Comparison of ENCODE assay signal across 1 cellular context in the genomic region with DNA sequence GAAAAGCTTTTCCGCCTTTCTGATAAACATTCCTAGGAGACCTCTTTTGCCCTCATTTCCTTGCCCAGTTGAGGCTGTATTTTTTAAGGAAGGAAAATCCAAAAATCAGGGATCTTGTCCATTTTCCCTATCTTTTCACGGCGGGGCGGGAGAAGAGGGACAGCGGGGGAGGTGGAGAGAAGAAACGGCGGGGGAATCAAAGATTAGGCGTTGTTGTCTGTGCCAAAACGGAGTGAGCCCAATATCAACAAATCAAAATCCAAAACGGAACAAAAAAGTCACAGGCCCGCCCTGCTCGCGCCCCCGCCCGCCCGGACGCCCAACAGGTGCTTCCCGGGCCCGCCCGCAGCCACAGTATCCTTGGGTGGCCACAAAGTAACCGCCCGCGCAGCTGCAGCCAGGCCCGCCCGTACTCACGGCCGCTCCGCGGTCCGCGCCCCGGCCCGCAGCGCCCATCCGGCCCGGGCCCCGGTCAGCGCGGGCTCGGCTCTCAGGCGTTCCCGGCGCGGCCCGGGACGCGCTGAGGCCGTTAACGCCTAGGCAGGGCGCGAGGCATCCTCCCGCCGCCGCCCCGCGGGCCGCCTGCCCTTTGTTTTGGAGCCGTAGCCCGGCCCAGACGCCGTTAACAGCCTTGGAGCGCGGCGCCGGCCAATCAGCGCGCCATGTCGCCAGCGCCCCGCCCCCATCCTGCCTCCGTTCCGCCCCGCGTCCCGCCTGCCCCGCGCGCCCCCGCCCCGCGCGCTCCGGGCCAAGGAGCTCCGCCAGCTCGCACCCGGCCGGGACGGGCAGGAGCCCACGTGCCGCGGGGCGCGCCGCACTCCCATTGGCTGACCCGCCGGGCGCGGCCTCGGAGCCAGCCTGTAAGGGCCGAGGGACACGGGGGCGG.
TF ChIP-seq lines count a peak whose summit lies in the region.

A gene with protein sequence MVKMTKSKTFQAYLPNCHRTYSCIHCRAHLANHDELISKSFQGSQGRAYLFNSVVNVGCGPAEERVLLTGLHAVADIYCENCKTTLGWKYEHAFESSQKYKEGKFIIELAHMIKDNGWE (minus strand): TSS at position 597 of the 886 bp plus-strand sequence. CDS start 25,050 bp downstream, outside the sequence.

TF ChIP-seq in HepG2, 621 proteins besides CTCF, POLR2A, EP300 and RAD21 (continued from another document and continues in another):
- peak; percentile 42; the same call in 1 of the 2 replicates for TF ChIP-seq ELF3 (CRISPR knock-in tag; IDR thresholded peaks at IDR 0.05)
- TF ChIP-seq SAP130 (CRISPR knock-in tag; IDR thresholded peaks at IDR 0.05; ENCODE audit: low read depth), result peak; percentile 41; the same call in 1 of the 2 replicates
- TF ChIP-seq ZNF160 (CRISPR knock-in tag; IDR thresholded peaks at IDR 0.05), result peak; percentile 67; the same call in 1 of the 2 replicates
- TF ChIP-seq CBX5 (CRISPR knock-in tag; IDR thresholded peaks at IDR 0.05; ENCODE audit: borderline replicate concordance), result no peak
- TF ChIP-seq, protein P1, sequence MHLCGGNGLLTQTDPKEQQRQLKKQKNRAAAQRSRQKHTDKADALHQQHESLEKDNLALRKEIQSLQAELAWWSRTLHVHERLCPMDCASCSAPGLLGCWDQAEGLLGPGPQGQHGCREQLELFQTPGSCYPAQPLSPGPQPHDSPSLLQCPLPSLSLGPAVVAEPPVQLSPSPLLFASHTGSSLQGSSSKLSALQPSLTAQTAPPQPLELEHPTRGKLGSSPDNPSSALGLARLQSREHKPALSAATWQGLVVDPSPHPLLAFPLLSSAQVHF (CRISPR knock-in tag; IDR thresholded peaks at IDR 0.05), result no peak
- TF ChIP-seq SPEN (CRISPR knock-in tag; IDR thresholded peaks at IDR 0.05; ENCODE audit: low read depth), result peak; percentile 67
- TF ChIP-seq, protein P2, sequence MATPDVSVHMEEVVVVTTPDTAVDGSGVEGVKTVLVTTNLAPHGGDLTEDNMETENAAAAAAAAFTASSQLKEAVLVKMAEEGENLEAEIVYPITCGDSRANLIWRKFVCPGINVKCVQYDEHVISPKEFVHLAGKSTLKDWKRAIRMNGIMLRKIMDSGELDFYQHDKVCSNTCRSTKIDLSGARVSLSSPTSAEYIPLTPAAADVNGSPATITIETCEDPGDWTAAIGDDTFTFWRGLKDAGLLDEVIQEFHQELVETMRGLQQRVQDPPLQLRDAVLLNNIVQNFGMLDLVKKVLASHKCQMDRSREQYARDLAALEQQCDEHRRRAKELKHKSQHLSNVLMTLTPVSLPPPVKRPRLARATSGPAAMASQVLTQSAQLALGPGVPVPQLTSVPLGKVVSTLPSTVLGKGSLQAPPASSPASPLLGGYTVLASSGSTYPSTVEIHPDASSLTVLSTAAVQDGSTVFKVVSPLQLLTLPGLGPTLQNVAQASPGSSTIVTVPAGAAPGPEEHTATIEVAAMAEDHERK (CRISPR knock-in tag; IDR thresholded peaks at IDR 0.05; ENCODE audit: low read depth), result no peak
- TF ChIP-seq RFXANK (CRISPR knock-in tag; IDR thresholded peaks at IDR 0.05), result no peak
- no peak for TF ChIP-seq NONO (IDR thresholded peaks at IDR 0.05)
- peak; percentile 37; the same call in 1 of the 2 replicates for TF ChIP-seq NONO (CRISPR knock-in tag; conservative IDR thresholded peaks at IDR 0.05)
- TF ChIP-seq, protein P3, sequence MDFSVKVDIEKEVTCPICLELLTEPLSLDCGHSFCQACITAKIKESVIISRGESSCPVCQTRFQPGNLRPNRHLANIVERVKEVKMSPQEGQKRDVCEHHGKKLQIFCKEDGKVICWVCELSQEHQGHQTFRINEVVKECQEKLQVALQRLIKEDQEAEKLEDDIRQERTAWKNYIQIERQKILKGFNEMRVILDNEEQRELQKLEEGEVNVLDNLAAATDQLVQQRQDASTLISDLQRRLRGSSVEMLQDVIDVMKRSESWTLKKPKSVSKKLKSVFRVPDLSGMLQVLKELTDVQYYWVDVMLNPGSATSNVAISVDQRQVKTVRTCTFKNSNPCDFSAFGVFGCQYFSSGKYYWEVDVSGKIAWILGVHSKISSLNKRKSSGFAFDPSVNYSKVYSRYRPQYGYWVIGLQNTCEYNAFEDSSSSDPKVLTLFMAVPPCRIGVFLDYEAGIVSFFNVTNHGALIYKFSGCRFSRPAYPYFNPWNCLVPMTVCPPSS (IDR thresholded peaks at IDR 0.05), result no peak
- no peak for TF ChIP-seq ZNF124 (CRISPR knock-in tag; IDR thresholded peaks at IDR 0.05)
- peak; percentile 75; the same call in 1 of the 2 replicates for TF ChIP-seq ZNF562 (CRISPR knock-in tag; IDR thresholded peaks at IDR 0.05; ENCODE audit: borderline replicate concordance)
- TF ChIP-seq ZNF263 (CRISPR knock-in tag; IDR thresholded peaks at IDR 0.05), result peak; percentile 51
- no peak for TF ChIP-seq ZNF737 (CRISPR knock-in tag; IDR thresholded peaks at IDR 0.05; ENCODE audit: borderline replicate concordance)
- TF ChIP-seq ZNF672 (CRISPR knock-in tag; IDR thresholded peaks at IDR 0.05), result peak; percentile 95
- TF ChIP-seq NFKBIZ (CRISPR knock-in tag; IDR thresholded peaks at IDR 0.05), result no peak
- TF ChIP-seq GZF1 (CRISPR knock-in tag; IDR thresholded peaks at IDR 0.05), result no peak
- no peak for TF ChIP-seq RBM39 (IDR thresholded peaks at IDR 0.05; ENCODE audit: low read depth, low read length, poor library complexity, severe bottlenecking)
- no peak for TF ChIP-seq STAT5B (CRISPR knock-in tag; IDR thresholded peaks at IDR 0.05)
- no peak for TF ChIP-seq STAG1 (CRISPR knock-in tag; IDR thresholded peaks at IDR 0.05)
- TF ChIP-seq, protein P4, sequence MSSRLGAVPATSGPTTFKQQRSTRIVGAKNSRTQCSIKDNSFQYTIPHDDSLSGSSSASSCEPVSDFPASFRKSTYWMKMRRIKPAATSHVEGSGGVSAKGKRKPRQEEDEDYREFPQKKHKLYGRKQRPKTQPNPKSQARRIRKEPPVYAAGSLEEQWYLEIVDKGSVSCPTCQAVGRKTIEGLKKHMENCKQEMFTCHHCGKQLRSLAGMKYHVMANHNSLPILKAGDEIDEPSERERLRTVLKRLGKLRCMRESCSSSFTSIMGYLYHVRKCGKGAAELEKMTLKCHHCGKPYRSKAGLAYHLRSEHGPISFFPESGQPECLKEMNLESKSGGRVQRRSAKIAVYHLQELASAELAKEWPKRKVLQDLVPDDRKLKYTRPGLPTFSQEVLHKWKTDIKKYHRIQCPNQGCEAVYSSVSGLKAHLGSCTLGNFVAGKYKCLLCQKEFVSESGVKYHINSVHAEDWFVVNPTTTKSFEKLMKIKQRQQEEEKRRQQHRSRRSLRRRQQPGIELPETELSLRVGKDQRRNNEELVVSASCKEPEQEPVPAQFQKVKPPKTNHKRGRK (CRISPR knock-in tag; IDR thresholded peaks at IDR 0.05), result no peak
- no peak for TF ChIP-seq U2AF2 (IDR thresholded peaks at IDR 0.05; ENCODE audit: low read depth, low read length)
- TF ChIP-seq PPARG (CRISPR knock-in tag; conservative IDR thresholded peaks at IDR 0.05), result no peak
- no peak for TF ChIP-seq ETV6 (CRISPR knock-in tag; conservative IDR thresholded peaks at IDR 0.05)
- TF ChIP-seq ATF7-NPFF (CRISPR knock-in tag; IDR thresholded peaks at IDR 0.05; ENCODE audit: low read depth), result peak; percentile 94
- TF ChIP-seq MBD4 (IDR thresholded peaks at IDR 0.05; ENCODE audit: borderline replicate concordance, low read length), result no peak
- no peak for TF ChIP-seq NFRKB (IDR thresholded peaks at IDR 0.05)
- no peak for TF ChIP-seq ZNF678 (CRISPR knock-in tag; IDR thresholded peaks at IDR 0.05)
- TF ChIP-seq ZNF761 (CRISPR knock-in tag; conservative IDR thresholded peaks at IDR 0.05), result peak; percentile 45; the same call in 1 of the 2 replicates
- no peak for TF ChIP-seq ZNF720 (CRISPR knock-in tag; IDR thresholded peaks at IDR 0.05)
- 0 out of 2 replicates have a peak, but pooled peaks have one; percentile 74 for TF ChIP-seq ZNF589 (CRISPR knock-in tag; conservative IDR thresholded peaks at IDR 0.05)
- TF ChIP-seq TEAD3 (CRISPR knock-in tag; optimal IDR thresholded peaks at IDR 0.05; ENCODE audit: borderline replicate concordance), result no peak
- no peak for TF ChIP-seq NR2F1 (CRISPR knock-in tag; IDR thresholded peaks at IDR 0.05)
- peak; percentile 62; the same call in 1 of the 2 replicates for TF ChIP-seq HOXA5 (CRISPR knock-in tag; IDR thresholded peaks at IDR 0.05)
- no peak for TF ChIP-seq WIZ (CRISPR knock-in tag; IDR thresholded peaks at IDR 0.05)
- TF ChIP-seq, protein P5, sequence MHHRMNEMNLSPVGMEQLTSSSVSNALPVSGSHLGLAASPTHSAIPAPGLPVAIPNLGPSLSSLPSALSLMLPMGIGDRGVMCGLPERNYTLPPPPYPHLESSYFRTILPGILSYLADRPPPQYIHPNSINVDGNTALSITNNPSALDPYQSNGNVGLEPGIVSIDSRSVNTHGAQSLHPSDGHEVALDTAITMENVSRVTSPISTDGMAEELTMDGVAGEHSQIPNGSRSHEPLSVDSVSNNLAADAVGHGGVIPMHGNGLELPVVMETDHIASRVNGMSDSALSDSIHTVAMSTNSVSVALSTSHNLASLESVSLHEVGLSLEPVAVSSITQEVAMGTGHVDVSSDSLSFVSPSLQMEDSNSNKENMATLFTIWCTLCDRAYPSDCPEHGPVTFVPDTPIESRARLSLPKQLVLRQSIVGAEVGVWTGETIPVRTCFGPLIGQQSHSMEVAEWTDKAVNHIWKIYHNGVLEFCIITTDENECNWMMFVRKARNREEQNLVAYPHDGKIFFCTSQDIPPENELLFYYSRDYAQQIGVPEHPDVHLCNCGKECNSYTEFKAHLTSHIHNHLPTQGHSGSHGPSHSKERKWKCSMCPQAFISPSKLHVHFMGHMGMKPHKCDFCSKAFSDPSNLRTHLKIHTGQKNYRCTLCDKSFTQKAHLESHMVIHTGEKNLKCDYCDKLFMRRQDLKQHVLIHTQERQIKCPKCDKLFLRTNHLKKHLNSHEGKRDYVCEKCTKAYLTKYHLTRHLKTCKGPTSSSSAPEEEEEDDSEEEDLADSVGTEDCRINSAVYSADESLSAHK (CRISPR knock-in tag; IDR thresholded peaks at IDR 0.05; ENCODE audit: borderline replicate concordance), result no peak
- TF ChIP-seq, protein P6, sequence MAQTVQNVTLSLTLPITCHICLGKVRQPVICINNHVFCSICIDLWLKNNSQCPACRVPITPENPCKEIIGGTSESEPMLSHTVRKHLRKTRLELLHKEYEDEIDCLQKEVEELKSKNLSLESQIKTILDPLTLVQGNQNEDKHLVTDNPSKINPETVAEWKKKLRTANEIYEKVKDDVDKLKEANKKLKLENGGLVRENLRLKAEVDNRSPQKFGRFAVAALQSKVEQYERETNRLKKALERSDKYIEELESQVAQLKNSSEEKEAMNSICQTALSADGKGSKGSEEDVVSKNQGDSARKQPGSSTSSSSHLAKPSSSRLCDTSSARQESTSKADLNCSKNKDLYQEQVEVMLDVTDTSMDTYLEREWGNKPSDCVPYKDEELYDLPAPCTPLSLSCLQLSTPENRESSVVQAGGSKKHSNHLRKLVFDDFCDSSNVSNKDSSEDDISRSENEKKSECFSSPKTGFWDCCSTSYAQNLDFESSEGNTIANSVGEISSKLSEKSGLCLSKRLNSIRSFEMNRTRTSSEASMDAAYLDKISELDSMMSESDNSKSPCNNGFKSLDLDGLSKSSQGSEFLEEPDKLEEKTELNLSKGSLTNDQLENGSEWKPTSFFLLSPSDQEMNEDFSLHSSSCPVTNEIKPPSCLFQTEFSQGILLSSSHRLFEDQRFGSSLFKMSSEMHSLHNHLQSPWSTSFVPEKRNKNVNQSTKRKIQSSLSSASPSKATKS (CRISPR knock-in tag; IDR thresholded peaks at IDR 0.05), result no peak
- no peak for TF ChIP-seq ZNF747 (CRISPR knock-in tag; IDR thresholded peaks at IDR 0.05; ENCODE audit: borderline replicate concordance)
- TF ChIP-seq MIER3 (CRISPR knock-in tag; IDR thresholded peaks at IDR 0.05; ENCODE audit: borderline replicate concordance), result no peak
- TF ChIP-seq PCBP2 (optimal IDR thresholded peaks at IDR 0.05; ENCODE audit: low read depth, low read length, poor library complexity, severe bottlenecking), result no peak
- TF ChIP-seq ZNF232 (CRISPR knock-in tag; IDR thresholded peaks at IDR 0.05; ENCODE audit: borderline replicate concordance), result peak; percentile 59; the same call in 1 of the 2 replicates
- no peak for TF ChIP-seq HDAC2 (CRISPR knock-in tag; IDR thresholded peaks at IDR 0.05)
- 0 out of 2 replicates have a peak, but pooled peaks have one; percentile 64 for TF ChIP-seq ZNF616 (CRISPR knock-in tag; IDR thresholded peaks at IDR 0.05; ENCODE audit: low read depth)
- peak; percentile 81; the same call in 1 of the 2 replicates for TF ChIP-seq RFXAP (CRISPR knock-in tag; IDR thresholded peaks at IDR 0.05; ENCODE audit: borderline replicate concordance)
- TF ChIP-seq, protein P7, sequence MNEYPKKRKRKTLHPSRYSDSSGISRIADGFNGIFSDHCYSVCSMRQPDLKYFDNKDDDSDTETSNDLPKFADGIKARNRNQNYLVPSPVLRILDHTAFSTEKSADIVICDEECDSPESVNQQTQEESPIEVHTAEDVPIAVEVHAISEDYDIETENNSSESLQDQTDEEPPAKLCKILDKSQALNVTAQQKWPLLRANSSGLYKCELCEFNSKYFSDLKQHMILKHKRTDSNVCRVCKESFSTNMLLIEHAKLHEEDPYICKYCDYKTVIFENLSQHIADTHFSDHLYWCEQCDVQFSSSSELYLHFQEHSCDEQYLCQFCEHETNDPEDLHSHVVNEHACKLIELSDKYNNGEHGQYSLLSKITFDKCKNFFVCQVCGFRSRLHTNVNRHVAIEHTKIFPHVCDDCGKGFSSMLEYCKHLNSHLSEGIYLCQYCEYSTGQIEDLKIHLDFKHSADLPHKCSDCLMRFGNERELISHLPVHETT (CRISPR knock-in tag; conservative IDR thresholded peaks at IDR 0.05), result no peak; the same call in 1 of the 2 replicates
- TF ChIP-seq ZNF3 (CRISPR knock-in tag; IDR thresholded peaks at IDR 0.05), result no peak
- TF ChIP-seq ZFP36L1 (CRISPR knock-in tag; IDR thresholded peaks at IDR 0.05), result peak; percentile 43; the same call in 1 of the 2 replicates
- TF ChIP-seq, protein P8, sequence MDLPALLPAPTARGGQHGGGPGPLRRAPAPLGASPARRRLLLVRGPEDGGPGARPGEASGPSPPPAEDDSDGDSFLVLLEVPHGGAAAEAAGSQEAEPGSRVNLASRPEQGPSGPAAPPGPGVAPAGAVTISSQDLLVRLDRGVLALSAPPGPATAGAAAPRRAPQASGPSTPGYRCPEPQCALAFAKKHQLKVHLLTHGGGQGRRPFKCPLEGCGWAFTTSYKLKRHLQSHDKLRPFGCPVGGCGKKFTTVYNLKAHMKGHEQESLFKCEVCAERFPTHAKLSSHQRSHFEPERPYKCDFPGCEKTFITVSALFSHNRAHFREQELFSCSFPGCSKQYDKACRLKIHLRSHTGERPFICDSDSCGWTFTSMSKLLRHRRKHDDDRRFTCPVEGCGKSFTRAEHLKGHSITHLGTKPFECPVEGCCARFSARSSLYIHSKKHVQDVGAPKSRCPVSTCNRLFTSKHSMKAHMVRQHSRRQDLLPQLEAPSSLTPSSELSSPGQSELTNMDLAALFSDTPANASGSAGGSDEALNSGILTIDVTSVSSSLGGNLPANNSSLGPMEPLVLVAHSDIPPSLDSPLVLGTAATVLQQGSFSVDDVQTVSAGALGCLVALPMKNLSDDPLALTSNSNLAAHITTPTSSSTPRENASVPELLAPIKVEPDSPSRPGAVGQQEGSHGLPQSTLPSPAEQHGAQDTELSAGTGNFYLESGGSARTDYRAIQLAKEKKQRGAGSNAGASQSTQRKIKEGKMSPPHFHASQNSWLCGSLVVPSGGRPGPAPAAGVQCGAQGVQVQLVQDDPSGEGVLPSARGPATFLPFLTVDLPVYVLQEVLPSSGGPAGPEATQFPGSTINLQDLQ (CRISPR knock-in tag; IDR thresholded peaks at IDR 0.05), result peak; percentile 66; the same call in 1 of the 2 replicates
- TF ChIP-seq ZNF546 (CRISPR knock-in tag; conservative IDR thresholded peaks at IDR 0.05), result 0 out of 2 replicates have a peak, but pooled peaks have one; percentile 50
